ENCODE assay signal across 22 cellular contexts in genomic region chr17:15048933-15049539, GRCh38.
"Had no signal": no experiment of that assay in that cellular context is flagged by ENCODE, and none has a peak within 500 bp of the region (broad histone marks: within the 10 kb centered on the region; RNA-seq: fewer than 3 reads in every experiment).

No MANE protein-coding gene starts in this region.

- H3K27me3 ChIP-seq: body of pancreas, cardiac muscle cell, hepatocyte, right atrium auricular region, upper lobe of left lung had no signal

- H3K4me3 ChIP-seq: body of pancreas, cardiac muscle cell, hepatocyte, prostate gland, right atrium auricular region, spleen, upper lobe of left lung had no signal

- H3K9me3 Mint-ChIP-seq: activated naive CD4-positive, alpha-beta T cell treated with anti-CD3 and anti-CD28 coated beads, Interleukin-2, amount 10 ng/mL, durations not matched to agents 7 days and 5 days; activated naive CD8-positive, alpha-beta T cell treated with anti-CD3 and anti-CD28 coated beads, Interleukin-2, amount 50 U/mL, for 24 hours; dendritic cell treated with granulocyte-macrophage colony-stimulating factor and Interleukin-4, amounts not matched to agents 40 ng/mL and 50 ng/mL, for 4 days had no signal

- H3K27ac Mint-ChIP-seq: activated naive CD4-positive, alpha-beta T cell treated with anti-CD3 and anti-CD28 coated beads, Interleukin-2, amount 10 ng/mL, durations not matched to agents 7 days and 5 days; activated naive CD8-positive, alpha-beta T cell treated with anti-CD3 and anti-CD28 coated beads, Interleukin-2, amount 50 U/mL, for 24 hours; dendritic cell treated with granulocyte-macrophage colony-stimulating factor and Interleukin-4, amounts not matched to agents 40 ng/mL and 50 ng/mL, for 4 days; memory B cell; nephron progenitor cell had no signal

- H3K9me3 ChIP-seq: body of pancreas, prostate gland, right atrium auricular region, spleen, upper lobe of left lung had no signal

- H3K27ac ChIP-seq: body of pancreas, cardiac muscle cell, hepatocyte, prostate gland, right atrium auricular region, spleen, upper lobe of left lung had no signal

- H3K36me3 Mint-ChIP-seq: activated naive CD4-positive, alpha-beta T cell treated with anti-CD3 and anti-CD28 coated beads, Interleukin-2, amount 10 ng/mL, durations not matched to agents 7 days and 5 days; memory B cell had no signal

- H2AFZ ChIP-seq: hepatocyte had no signal

- H3K4me3 Mint-ChIP-seq: activated naive CD4-positive, alpha-beta T cell treated with anti-CD3 and anti-CD28 coated beads, Interleukin-2, amount 10 ng/mL, durations not matched to agents 7 days and 5 days; activated naive CD8-positive, alpha-beta T cell treated with anti-CD3 and anti-CD28 coated beads, Interleukin-2, amount 50 U/mL, for 24 hours; dendritic cell treated with granulocyte-macrophage colony-stimulating factor and Interleukin-4, amounts not matched to agents 40 ng/mL and 50 ng/mL, for 4 days; memory B cell; nephron progenitor cell had no signal

- H3K4me1 ChIP-seq: body of pancreas, prostate gland, right atrium auricular region, spleen, upper lobe of left lung had no signal

- DNase-seq: activated CD4-positive, alpha-beta T cell treated with anti-CD3 and anti-CD28 coated beads for 4 hours; activated CD4-positive, alpha-beta T cell treated with anti-CD3 and anti-CD28 coated beads, Interleukin-2, amount 50 U/mL, for 48 hours; activated effector memory CD4-positive, alpha-beta T cell treated with Interleukin-2 at 50 U/mL for 16 hours; activated naive CD4-positive, alpha-beta T cell treated with anti-CD3 and anti-CD28 coated beads, Interleukin-2, amount 10 ng/mL, durations not matched to agents 7 days and 5 days; activated naive CD8-positive, alpha-beta T cell treated with anti-CD3 and anti-CD28 coated beads, Interleukin-2, amount 50 U/mL, for 24 hours; activated T-cell treated with anti-CD3 and anti-CD28 coated beads, Interleukin-2, amount 50 U/mL, for 48 hours; body of pancreas; effector CD4-positive, alpha-beta T cell; foreskin melanocyte; glutamatergic neuron; nephron progenitor cell; spleen; stimulated activated CD4-positive, alpha-beta T cell treated with anti-CD3 and anti-CD28 coated beads, Interleukin-4, amount 100 ng/mL, for 1 hour; stimulated activated naive CD4-positive, alpha-beta T cell; T-helper 1 cell; upper lobe of left lung had no signal

- ATAC-seq: activated naive CD8-positive, alpha-beta T cell treated with anti-CD3 and anti-CD28 coated beads, Interleukin-2, amount 50 U/mL, for 24 hours; body of pancreas had no signal

- H3K36me3 ChIP-seq: cardiac muscle cell, prostate gland, right atrium auricular region, spleen, upper lobe of left lung had no signal

- H3K4me1 Mint-ChIP-seq: activated naive CD4-positive, alpha-beta T cell treated with anti-CD3 and anti-CD28 coated beads, Interleukin-2, amount 10 ng/mL, durations not matched to agents 7 days and 5 days; activated naive CD8-positive, alpha-beta T cell treated with anti-CD3 and anti-CD28 coated beads, Interleukin-2, amount 50 U/mL, for 24 hours; memory B cell had no signal
